ENCODE assay signal across 20 cellular contexts in the genomic region with DNA sequence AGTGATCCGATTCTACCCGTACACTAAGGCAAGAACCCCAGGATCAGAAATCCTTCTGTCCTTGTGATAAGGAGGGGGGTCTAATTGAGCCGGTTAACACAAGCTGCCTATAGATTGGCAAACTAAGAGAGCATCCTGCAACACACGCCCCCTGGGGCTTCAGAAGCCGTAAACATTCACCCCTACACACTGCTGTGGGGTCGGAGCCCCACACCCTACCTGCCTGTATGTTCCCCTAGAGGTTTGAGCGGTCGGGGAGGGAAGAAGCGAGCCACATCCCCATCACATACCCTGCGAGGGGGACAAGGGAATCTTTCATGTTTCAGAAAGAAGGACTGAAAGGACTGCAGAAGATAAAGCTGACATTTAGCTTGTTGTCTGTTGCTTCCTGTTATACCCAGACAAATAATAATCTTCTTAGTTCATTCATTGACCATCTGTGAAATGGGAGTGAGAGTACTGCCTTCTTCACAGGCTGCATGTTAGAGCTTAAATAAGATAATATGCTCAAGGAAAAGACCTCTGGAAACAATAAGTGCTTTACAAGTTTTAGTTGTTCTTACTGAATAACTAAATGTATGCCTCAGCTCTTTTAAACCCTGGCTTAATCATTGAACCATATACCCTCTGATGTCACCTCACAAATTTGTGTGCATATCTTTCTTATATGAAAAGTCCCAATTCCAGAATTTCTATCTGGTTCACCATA.
DNase-seq lines count a peak whose midpoint lies in the region; ATAC-seq and TF ChIP-seq lines count a peak whose summit lies in the region.
"Had no signal": no experiment of that assay in that cellular context is flagged by ENCODE, and none has a peak within 500 bp of the region (broad histone marks: within the 10 kb centered on the region; RNA-seq: fewer than 3 reads in every experiment).

No MANE protein-coding gene starts in this region.

- H3K4me1 Mint-ChIP-seq in activated T-helper 17 cell treated with anti-CD3 and anti-CD28 coated beads, Interleukin-2, amount 50 U/mL, for 72 hours, result peaks cover 11% of the 10 kb centered on the region
- H3K4me1 Mint-ChIP-seq in T-helper 2 cell treated with Interferon-gamma antibody and Interleukin-4, amounts not matched to agents 5 μg/mL and 100 μg/mL, for 36 hours (ENCODE audit: low read depth), result peaks cover 10% of the 10 kb centered on the region

- POLR2A ChIA-PET in PC-9 (lab: Charles Lee; ENCODE audit: unreplicated experiment), result no interaction called here

- H3K9me3 ChIP-seq in smooth muscle cell (replicated peaks; ENCODE audit: low read depth) (no peaks in the 10 kb centered on the region), PC-9 (ENCODE audit: insufficient read depth, low read depth) (no peaks in the 10 kb centered on the region)
- H3K9me3 ChIP-seq: colonic mucosa, esophagus muscularis mucosa, left lung, thoracic aorta had no signal

- WGBS in smooth muscle cell (ENCODE audit: low lambda C conversion rate), result 88% methylated on average over 10 of the region's 10 CpGs

- H3K4me3 Mint-ChIP-seq in activated T-helper 17 cell treated with anti-CD3 and anti-CD28 coated beads, Interleukin-2, amount 50 U/mL, for 72 hours, result peak overlapping the region; percentile 62
- H3K4me3 Mint-ChIP-seq in T-helper 2 cell treated with Interferon-gamma antibody and Interleukin-4, amounts not matched to agents 5 μg/mL and 100 μg/mL, for 36 hours, result no peak overlapping the region
- H3K4me3 Mint-ChIP-seq: H9 had no signal

- no peaks in the 10 kb centered on the region for H3K27me3 ChIP-seq in smooth muscle cell (ENCODE audit: low read depth)
- no peaks in the 10 kb centered on the region for H3K27me3 ChIP-seq in PC-9 (ENCODE audit: insufficient read depth, low read depth)
- no peaks in the 10 kb centered on the region for H3K27me3 ChIP-seq in brain microvascular endothelial cell (replicated peaks)
- H3K27me3 ChIP-seq: colonic mucosa, esophagus muscularis mucosa, left lung had no signal

- H3K9me2 ChIP-seq in PC-9 (ENCODE audit: insufficient read depth), result no peaks in the 10 kb centered on the region

- H3K9me3 Mint-ChIP-seq in activated T-helper 17 cell treated with anti-CD3 and anti-CD28 coated beads, Interleukin-2, amount 50 U/mL, for 72 hours, result no peaks in the 10 kb centered on the region
- H3K9me3 Mint-ChIP-seq in T-helper 2 cell treated with Interferon-gamma antibody and Interleukin-4, amounts not matched to agents 5 μg/mL and 100 μg/mL, for 36 hours, result no peaks in the 10 kb centered on the region
- H3K9me3 Mint-ChIP-seq: activated CD4-positive, alpha-beta T cell treated with anti-CD3 and anti-CD28 coated beads, Interleukin-2, amount 10 ng/mL, durations not matched to agents 7 days and 5 days; activated T-cell treated with anti-CD3 and anti-CD28 coated beads, Interleukin-2, amount 50 U/mL, for 72 hours had no signal

- H4K20me1 ChIP-seq in smooth muscle cell (ENCODE audit: low read depth) (no peaks in the 10 kb centered on the region), PC-9 (ENCODE audit: insufficient read depth) (no peaks in the 10 kb centered on the region)

- H3K4me1 ChIP-seq in smooth muscle cell (ENCODE audit: low read depth), result peaks cover 12% of the 10 kb centered on the region
- H3K4me1 ChIP-seq in PC-9 (replicated peaks; ENCODE audit: insufficient read depth), result peaks cover 15% of the 10 kb centered on the region
- H3K4me1 ChIP-seq: colonic mucosa, left lung had no signal

- no peak overlapping the region for H3K9ac ChIP-seq in smooth muscle cell (ENCODE audit: low read depth)

- peak overlapping the region; percentile 25 for H3K4me3 ChIP-seq in smooth muscle cell
- no peak overlapping the region for H3K4me3 ChIP-seq in PC-9
- H3K4me3 ChIP-seq in brain microvascular endothelial cell (ENCODE audit: low read depth, low read length), result no peak overlapping the region
- H3K4me3 ChIP-seq: colonic mucosa, esophagus muscularis mucosa, left lung had no signal

- DNase-seq in smooth muscle cell (lab: John Stamatoyannopoulos, UW; ENCODE audit: unreplicated experiment) (no peak), PC-9 (no peak), brain microvascular endothelial cell (no peak)
- no peak for DNase-seq in T-helper 2 cell treated with Interferon-gamma antibody and Interleukin-4, amounts not matched to agents 5 μg/mL and 100 μg/mL, for 36 hours (ENCODE audit: low spot score)
- DNase-seq: activated CD4-positive, alpha-beta T cell treated with anti-CD3 and anti-CD28 coated beads, Interleukin-2, amount 10 ng/mL, durations not matched to agents 7 days and 5 days; activated T-cell treated with anti-CD3 and anti-CD28 coated beads, Interleukin-2, amount 50 U/mL, for 72 hours; anterior cingulate cortex; CD4-positive, alpha-beta memory T cell; colonic mucosa; H9; left lung; naive B cell; NCI-H2171 treated with DMSO at 0.1 percent for 48 hours; SHP77; T1000 had no signal

- in situ Hi-C loops in brain microvascular endothelial cell (cut with HindIII; ENCODE audit: low pct_ligation_motif_present, low sequenced_read_pairs), result no loop called here

- no peaks in the 10 kb centered on the region for H3K79me2 ChIP-seq in smooth muscle cell (ENCODE audit: low read depth)
- H3K79me2 ChIP-seq in PC-9 (ENCODE audit: low read depth), result no peaks in the 10 kb centered on the region

- peak overlapping the region; percentile 37 for H3K27ac Mint-ChIP-seq in activated T-helper 17 cell treated with anti-CD3 and anti-CD28 coated beads, Interleukin-2, amount 50 U/mL, for 72 hours
- no peak overlapping the region for H3K27ac Mint-ChIP-seq in T-helper 2 cell treated with Interferon-gamma antibody and Interleukin-4, amounts not matched to agents 5 μg/mL and 100 μg/mL, for 36 hours
- H3K27ac Mint-ChIP-seq: activated CD4-positive, alpha-beta T cell treated with anti-CD3 and anti-CD28 coated beads, Interleukin-2, amount 10 ng/mL, durations not matched to agents 7 days and 5 days had no signal

- CTCF ChIA-PET in PC-9 (lab: Charles Lee), result no interaction called here

- H3K36me3 Mint-ChIP-seq in activated T-helper 17 cell treated with anti-CD3 and anti-CD28 coated beads, Interleukin-2, amount 50 U/mL, for 72 hours (ENCODE audit: low read depth), result no peaks in the 10 kb centered on the region
- H3K36me3 Mint-ChIP-seq in T-helper 2 cell treated with Interferon-gamma antibody and Interleukin-4, amounts not matched to agents 5 μg/mL and 100 μg/mL, for 36 hours (ENCODE audit: low read depth), result no peaks in the 10 kb centered on the region
- H3K36me3 Mint-ChIP-seq: CD4-positive, alpha-beta memory T cell; naive B cell had no signal

- H2AFZ ChIP-seq in smooth muscle cell (ENCODE audit: low read depth) (peak overlapping the region; percentile 60), PC-9 (no peak overlapping the region)

- no TSS peak for BruUV-seq in PC-9 (replicated peaks; lab: Mats Ljungman, UMichigan)

- TF ChIP-seq CTCF in smooth muscle cell (IDR thresholded peaks at IDR 0.05; ENCODE audit: borderline replicate concordance, insufficient read depth, poor library complexity, severe bottlenecking) (no peak), PC-9 (conservative IDR thresholded peaks at IDR 0.05) (no peak), brain microvascular endothelial cell (IDR thresholded peaks at IDR 0.05; ENCODE audit: low read depth, low read length, missing control alignments) (no peak)

- H3K27ac ChIP-seq in smooth muscle cell (ENCODE audit: low read depth) (no peak overlapping the region), PC-9 (no peak overlapping the region), brain microvascular endothelial cell (no peak overlapping the region)
- H3K27ac ChIP-seq: colonic mucosa, esophagus muscularis mucosa, left lung had no signal

- H3F3A ChIP-seq in smooth muscle cell (ENCODE audit: low read depth), result no peaks in the 10 kb centered on the region
- peaks cover 8% of the 10 kb centered on the region for H3F3A ChIP-seq in PC-9 (ENCODE audit: insufficient read depth, low read depth)

- H3K36me3 ChIP-seq in smooth muscle cell (ENCODE audit: low read depth), result no peaks in the 10 kb centered on the region
- H3K36me3 ChIP-seq in PC-9 (ENCODE audit: low read depth), result no peaks in the 10 kb centered on the region
- H3K36me3 ChIP-seq in brain microvascular endothelial cell (replicated peaks), result no peaks in the 10 kb centered on the region
- H3K36me3 ChIP-seq: colonic mucosa, esophagus muscularis mucosa, left lung, thoracic aorta had no signal

- ATAC-seq in GM18909 (IDR thresholded peaks at IDR 0.05; ENCODE audit: poor library complexity, unreplicated experiment), result peak; percentile 42
- peak; percentile 39 for ATAC-seq in HG02759 (IDR thresholded peaks at IDR 0.05; ENCODE audit: unreplicated experiment)
- ATAC-seq in activated T-helper 17 cell treated with anti-CD3 and anti-CD28 coated beads, Interleukin-2, amount 50 U/mL, for 72 hours (replicated peaks), result no peak
- ATAC-seq: activated T-cell treated with anti-CD3 and anti-CD28 coated beads, Interleukin-2, amount 50 U/mL, for 72 hours; left lung had no signal

- intact Hi-C loops in PC-9 (cut with micrococcal nuclease; ENCODE audit: unreplicated experiment), result no loop called here

- H3K4me2 ChIP-seq in smooth muscle cell (peak overlapping the region; percentile 77), PC-9 (no peak overlapping the region)

- H3K27me3 Mint-ChIP-seq in activated T-helper 17 cell treated with anti-CD3 and anti-CD28 coated beads, Interleukin-2, amount 50 U/mL, for 72 hours, result no peaks in the 10 kb centered on the region
- H3K27me3 Mint-ChIP-seq in T-helper 2 cell treated with Interferon-gamma antibody and Interleukin-4, amounts not matched to agents 5 μg/mL and 100 μg/mL, for 36 hours (ENCODE audit: low read depth), result no peaks in the 10 kb centered on the region
- H3K27me3 Mint-ChIP-seq: activated CD4-positive, alpha-beta T cell treated with anti-CD3 and anti-CD28 coated beads, Interleukin-2, amount 10 ng/mL, durations not matched to agents 7 days and 5 days; CD4-positive, alpha-beta memory T cell; naive B cell had no signal
